Comparison of ENCODE assay signal across 16 cellular contexts in genomic region chr4:60683357-60683756, GRCh38.
DNase-seq lines count a peak whose midpoint lies in the region; ATAC-seq lines count a peak whose summit lies in the region.
"Had no signal": no experiment of that assay in that cellular context is flagged by ENCODE, and none has a peak within 500 bp of the region (broad histone marks: within the 10 kb centered on the region; RNA-seq: fewer than 3 reads in every experiment).

No MANE protein-coding gene starts in this region.

- H3K27ac ChIP-seq in SJSA1, result peak overlapping the region; percentile 51
- no peak overlapping the region for H3K27ac ChIP-seq in epithelial cell of prostate

- ATAC-seq in HG03460 (IDR thresholded peaks at IDR 0.05; ENCODE audit: unreplicated experiment) (no peak), HG02973 (IDR thresholded peaks at IDR 0.05; ENCODE audit: unreplicated experiment) (no peak)

- H3K4me1 ChIP-seq in SJSA1 (replicated peaks), result peaks cover 7% of the 10 kb centered on the region; the same call in 1 of the 2 replicates
- no peaks in the 10 kb centered on the region for H3K4me1 ChIP-seq in skeletal muscle satellite cell (ENCODE audit: control insufficient read depth, insufficient read depth, low read length)

- H3K9me3 ChIP-seq in SJSA1 (replicated peaks) (no peaks in the 10 kb centered on the region), skeletal muscle satellite cell (replicated peaks; ENCODE audit: low read length) (no peaks in the 10 kb centered on the region)

- DNase-seq in ELR (ENCODE audit: low read depth), result peak; percentile 90
- peak in 1 of 2 experiments; percentile 37 for DNase-seq in SJSA1 (ENCODE audit: low read depth in 1 of 2, low spot score in 2 of 2)
- DNase-seq in epithelial cell of prostate (ENCODE audit: low read depth, low spot score), result peak; percentile 26
- no peak for DNase-seq in UCSD-AML1 (lab: John Stamatoyannopoulos, UW; ENCODE audit: unreplicated experiment)
- DNase-seq in NCI-H2107 treated with DMSO at 0.1 percent for 48 hours (lab: John Stamatoyannopoulos, UW; ENCODE audit: unreplicated experiment), result no peak
- DNase-seq: activated CD4-positive, alpha-beta T cell treated with anti-CD3 and anti-CD28 coated beads for 4 hours; activated T-cell treated with anti-CD3 and anti-CD28 coated beads, Interleukin-2, amount 50 U/mL, for 1 hour; amygdala; CD4-positive, CD25-positive, alpha-beta regulatory T cell; GDM1; mesendoderm; NCI-H446 treated with DMSO at 0.1 percent for 48 hours; occipital lobe had no signal

- no peaks in the 10 kb centered on the region for H3K36me3 ChIP-seq in SJSA1
- H3K36me3 ChIP-seq in skeletal muscle satellite cell (ENCODE audit: insufficient read depth, low read length), result no peaks in the 10 kb centered on the region

- no peak overlapping the region for H3K4me3 ChIP-seq in SJSA1
- no peak overlapping the region for H3K4me3 ChIP-seq in skeletal muscle satellite cell (ENCODE audit: low read length)

- peak overlapping the region; percentile 22 for H3K9ac ChIP-seq in skeletal muscle satellite cell (ENCODE audit: low read depth, low read length)

- no peaks in the 10 kb centered on the region for H3K27me3 ChIP-seq in SJSA1 (replicated peaks)
- H3K27me3 ChIP-seq in skeletal muscle satellite cell (ENCODE audit: control insufficient read depth, insufficient read depth, low read length), result no peaks in the 10 kb centered on the region

- no peak overlapping the region for H3K4me2 ChIP-seq in skeletal muscle satellite cell (ENCODE audit: low read length)

Comparison
In these comparisons a context has a peak if more than half of its experiments do, and no peak if none do; other contexts are left out.
1. DNase-seq: peak in ELR (single experiment) and epithelial cell of prostate (single experiment); none in UCSD-AML1 (single experiment) and NCI-H2107 treated with DMSO at 0.1 percent for 48 hours (single experiment).